ENCODE assay signal across 1 cellular context in the genomic region with DNA sequence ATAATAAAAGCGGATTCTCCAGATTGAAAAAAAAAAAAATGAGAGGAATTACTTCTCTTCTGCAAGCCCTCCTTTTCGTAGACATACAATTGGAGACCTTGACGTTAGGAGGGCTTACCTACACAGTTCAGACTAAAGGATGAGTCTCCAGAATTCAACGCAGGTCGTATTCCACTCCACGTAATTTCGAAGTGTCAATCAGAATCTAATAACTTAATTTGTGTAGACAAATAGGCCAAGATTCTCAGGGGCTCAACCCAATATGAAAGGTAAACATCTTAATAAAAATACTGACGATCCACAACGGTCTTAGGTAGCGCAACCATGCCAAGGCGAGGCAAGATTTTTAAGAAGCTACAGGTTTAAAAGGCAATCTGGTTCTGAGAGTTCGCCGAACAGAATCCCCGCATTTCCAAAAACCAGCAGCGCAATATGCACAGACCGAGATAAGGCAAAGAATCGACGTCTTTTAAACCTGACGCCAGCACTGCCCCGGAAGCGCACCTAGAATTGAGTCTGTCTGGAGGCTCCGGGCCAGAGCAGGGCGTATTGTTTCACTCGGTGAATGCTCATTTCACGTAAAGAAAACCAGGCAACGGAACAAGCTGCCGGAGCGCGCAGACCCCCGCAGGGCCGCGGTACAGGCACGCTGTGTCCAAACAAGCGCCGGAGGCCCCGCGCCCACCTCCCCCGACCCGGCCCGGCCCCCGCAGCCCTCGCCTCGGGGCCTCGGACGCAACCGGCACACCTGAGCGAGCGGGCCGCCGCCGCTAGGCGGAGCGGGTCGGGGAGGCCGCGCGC.
TF ChIP-seq lines count a peak whose summit lies in the region.

No MANE protein-coding gene starts in this region.

TF ChIP-seq in K562, 482 proteins besides CTCF, POLR2A, EP300 and RAD21 (continued from another document):
- TF ChIP-seq, protein P1, sequence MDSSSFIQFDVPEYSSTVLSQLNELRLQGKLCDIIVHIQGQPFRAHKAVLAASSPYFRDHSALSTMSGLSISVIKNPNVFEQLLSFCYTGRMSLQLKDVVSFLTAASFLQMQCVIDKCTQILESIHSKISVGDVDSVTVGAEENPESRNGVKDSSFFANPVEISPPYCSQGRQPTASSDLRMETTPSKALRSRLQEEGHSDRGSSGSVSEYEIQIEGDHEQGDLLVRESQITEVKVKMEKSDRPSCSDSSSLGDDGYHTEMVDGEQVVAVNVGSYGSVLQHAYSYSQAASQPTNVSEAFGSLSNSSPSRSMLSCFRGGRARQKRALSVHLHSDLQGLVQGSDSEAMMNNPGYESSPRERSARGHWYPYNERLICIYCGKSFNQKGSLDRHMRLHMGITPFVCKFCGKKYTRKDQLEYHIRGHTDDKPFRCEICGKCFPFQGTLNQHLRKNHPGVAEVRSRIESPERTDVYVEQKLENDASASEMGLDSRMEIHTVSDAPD (CRISPR knock-in tag; IDR thresholded peaks at IDR 0.05): no peak
- TF ChIP-seq ZNF24 (IDR thresholded peaks at IDR 0.05): 0 out of 2 replicates have a peak, but pooled peaks have one; percentile 32
- TF ChIP-seq, protein P2, sequence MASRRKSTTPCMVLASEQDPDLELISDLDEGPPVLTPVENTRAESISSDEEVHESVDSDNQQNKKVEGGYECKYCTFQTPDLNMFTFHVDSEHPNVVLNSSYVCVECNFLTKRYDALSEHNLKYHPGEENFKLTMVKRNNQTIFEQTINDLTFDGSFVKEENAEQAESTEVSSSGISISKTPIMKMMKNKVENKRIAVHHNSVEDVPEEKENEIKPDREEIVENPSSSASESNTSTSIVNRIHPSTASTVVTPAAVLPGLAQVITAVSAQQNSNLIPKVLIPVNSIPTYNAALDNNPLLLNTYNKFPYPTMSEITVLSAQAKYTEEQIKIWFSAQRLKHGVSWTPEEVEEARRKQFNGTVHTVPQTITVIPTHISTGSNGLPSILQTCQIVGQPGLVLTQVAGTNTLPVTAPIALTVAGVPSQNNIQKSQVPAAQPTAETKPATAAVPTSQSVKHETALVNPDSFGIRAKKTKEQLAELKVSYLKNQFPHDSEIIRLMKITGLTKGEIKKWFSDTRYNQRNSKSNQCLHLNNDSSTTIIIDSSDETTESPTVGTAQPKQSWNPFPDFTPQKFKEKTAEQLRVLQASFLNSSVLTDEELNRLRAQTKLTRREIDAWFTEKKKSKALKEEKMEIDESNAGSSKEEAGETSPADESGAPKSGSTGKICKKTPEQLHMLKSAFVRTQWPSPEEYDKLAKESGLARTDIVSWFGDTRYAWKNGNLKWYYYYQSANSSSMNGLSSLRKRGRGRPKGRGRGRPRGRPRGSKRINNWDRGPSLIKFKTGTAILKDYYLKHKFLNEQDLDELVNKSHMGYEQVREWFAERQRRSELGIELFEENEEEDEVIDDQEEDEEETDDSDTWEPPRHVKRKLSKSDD (conservative IDR thresholded peaks at IDR 0.05; ENCODE audit: low read length): no peak
- TF ChIP-seq TCF7 (IDR thresholded peaks at IDR 0.05; ENCODE audit: borderline replicate concordance): peak; percentile 8; the same call in 1 of the 2 replicates
- TF ChIP-seq, protein P3, sequence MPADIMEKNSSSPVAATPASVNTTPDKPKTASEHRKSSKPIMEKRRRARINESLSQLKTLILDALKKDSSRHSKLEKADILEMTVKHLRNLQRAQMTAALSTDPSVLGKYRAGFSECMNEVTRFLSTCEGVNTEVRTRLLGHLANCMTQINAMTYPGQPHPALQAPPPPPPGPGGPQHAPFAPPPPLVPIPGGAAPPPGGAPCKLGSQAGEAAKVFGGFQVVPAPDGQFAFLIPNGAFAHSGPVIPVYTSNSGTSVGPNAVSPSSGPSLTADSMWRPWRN (IDR thresholded peaks at IDR 0.05; ENCODE audit: low read depth): no peak
- peak; percentile 94 for TF ChIP-seq KDM1A (IDR thresholded peaks at IDR 0.05)
- no peak for TF ChIP-seq ZNF57 (CRISPR knock-in tag; IDR thresholded peaks at IDR 0.05)
- TF ChIP-seq XRCC4 (IDR thresholded peaks at IDR 0.05; ENCODE audit: extremely low read depth, insufficient read depth, insufficient read length): no peak
- TF ChIP-seq, protein P4, sequence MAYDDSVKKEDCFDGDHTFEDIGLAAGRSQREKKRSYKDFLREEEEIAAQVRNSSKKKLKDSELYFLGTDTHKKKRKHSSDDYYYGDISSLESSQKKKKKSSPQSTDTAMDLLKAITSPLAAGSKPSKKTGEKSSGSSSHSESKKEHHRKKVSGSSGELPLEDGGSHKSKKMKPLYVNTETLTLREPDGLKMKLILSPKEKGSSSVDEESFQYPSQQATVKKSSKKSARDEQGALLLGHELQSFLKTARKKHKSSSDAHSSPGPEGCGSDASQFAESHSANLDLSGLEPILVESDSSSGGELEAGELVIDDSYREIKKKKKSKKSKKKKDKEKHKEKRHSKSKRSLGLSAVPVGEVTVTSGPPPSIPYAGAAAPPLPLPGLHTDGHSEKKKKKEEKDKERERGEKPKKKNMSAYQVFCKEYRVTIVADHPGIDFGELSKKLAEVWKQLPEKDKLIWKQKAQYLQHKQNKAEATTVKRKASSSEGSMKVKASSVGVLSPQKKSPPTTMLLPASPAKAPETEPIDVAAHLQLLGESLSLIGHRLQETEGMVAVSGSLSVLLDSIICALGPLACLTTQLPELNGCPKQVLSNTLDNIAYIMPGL (CRISPR knock-in tag; IDR thresholded peaks at IDR 0.05): peak; percentile 61
- TF ChIP-seq HLTF (IDR thresholded peaks at IDR 0.05): no peak
- TF ChIP-seq HMGN3 (IDR thresholded peaks at IDR 0.05; ENCODE audit: borderline replicate concordance, extremely low read depth, insufficient read length, low read depth, low read length): no peak
- no peak for TF ChIP-seq CHD2 (IDR thresholded peaks at IDR 0.05; ENCODE audit: low read depth, low read length)
- TF ChIP-seq, protein P5, sequence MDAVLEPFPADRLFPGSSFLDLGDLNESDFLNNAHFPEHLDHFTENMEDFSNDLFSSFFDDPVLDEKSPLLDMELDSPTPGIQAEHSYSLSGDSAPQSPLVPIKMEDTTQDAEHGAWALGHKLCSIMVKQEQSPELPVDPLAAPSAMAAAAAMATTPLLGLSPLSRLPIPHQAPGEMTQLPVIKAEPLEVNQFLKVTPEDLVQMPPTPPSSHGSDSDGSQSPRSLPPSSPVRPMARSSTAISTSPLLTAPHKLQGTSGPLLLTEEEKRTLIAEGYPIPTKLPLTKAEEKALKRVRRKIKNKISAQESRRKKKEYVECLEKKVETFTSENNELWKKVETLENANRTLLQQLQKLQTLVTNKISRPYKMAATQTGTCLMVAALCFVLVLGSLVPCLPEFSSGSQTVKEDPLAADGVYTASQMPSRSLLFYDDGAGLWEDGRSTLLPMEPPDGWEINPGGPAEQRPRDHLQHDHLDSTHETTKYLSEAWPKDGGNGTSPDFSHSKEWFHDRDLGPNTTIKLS (IDR thresholded peaks at IDR 0.05; ENCODE audit: borderline replicate concordance, low read depth): no peak
- TF ChIP-seq GTF2A2 (tag; IDR thresholded peaks at IDR 0.05): no peak; the same call in 1 of the 2 replicates
- no peak for TF ChIP-seq CBX8 (IDR thresholded peaks at IDR 0.05; ENCODE audit: borderline replicate concordance, extremely low read depth, low read depth, low read length, poor library complexity, severe bottlenecking)
- TF ChIP-seq, protein P6, sequence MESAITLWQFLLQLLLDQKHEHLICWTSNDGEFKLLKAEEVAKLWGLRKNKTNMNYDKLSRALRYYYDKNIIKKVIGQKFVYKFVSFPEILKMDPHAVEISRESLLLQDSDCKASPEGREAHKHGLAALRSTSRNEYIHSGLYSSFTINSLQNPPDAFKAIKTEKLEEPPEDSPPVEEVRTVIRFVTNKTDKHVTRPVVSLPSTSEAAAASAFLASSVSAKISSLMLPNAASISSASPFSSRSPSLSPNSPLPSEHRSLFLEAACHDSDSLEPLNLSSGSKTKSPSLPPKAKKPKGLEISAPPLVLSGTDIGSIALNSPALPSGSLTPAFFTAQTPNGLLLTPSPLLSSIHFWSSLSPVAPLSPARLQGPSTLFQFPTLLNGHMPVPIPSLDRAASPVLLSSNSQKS (CRISPR knock-in tag; IDR thresholded peaks at IDR 0.05): no peak
- no peak for TF ChIP-seq NRF1 (conservative IDR thresholded peaks at IDR 0.05 in 1 of 2, IDR thresholded peaks at IDR 0.05 in 1 of 2)
- TF ChIP-seq BACH1 (tag; IDR thresholded peaks at IDR 0.05): no peak
- TF ChIP-seq NELFE (IDR thresholded peaks at IDR 0.05; ENCODE audit: insufficient read depth, insufficient read length): no peak
- TF ChIP-seq MCM3 (IDR thresholded peaks at IDR 0.05): no peak
- TF ChIP-seq ZC3H11A (IDR thresholded peaks at IDR 0.05; ENCODE audit: low read depth, low read length): no peak
- no peak for TF ChIP-seq JUN (IDR thresholded peaks at IDR 0.05; ENCODE audit: borderline replicate concordance, low read depth, low read length)
- TF ChIP-seq JUN (CRISPR knock-in tag; IDR thresholded peaks at IDR 0.05; ENCODE audit: borderline replicate concordance): no peak
- TF ChIP-seq ZNF140 (CRISPR knock-in tag; IDR thresholded peaks at IDR 0.05): no peak
- no peak for TF ChIP-seq MTA1 (IDR thresholded peaks at IDR 0.05; ENCODE audit: borderline replicate concordance)
- peak; percentile 81 for TF ChIP-seq HDAC2 (IDR thresholded peaks at IDR 0.05)
- TF ChIP-seq, protein P7, sequence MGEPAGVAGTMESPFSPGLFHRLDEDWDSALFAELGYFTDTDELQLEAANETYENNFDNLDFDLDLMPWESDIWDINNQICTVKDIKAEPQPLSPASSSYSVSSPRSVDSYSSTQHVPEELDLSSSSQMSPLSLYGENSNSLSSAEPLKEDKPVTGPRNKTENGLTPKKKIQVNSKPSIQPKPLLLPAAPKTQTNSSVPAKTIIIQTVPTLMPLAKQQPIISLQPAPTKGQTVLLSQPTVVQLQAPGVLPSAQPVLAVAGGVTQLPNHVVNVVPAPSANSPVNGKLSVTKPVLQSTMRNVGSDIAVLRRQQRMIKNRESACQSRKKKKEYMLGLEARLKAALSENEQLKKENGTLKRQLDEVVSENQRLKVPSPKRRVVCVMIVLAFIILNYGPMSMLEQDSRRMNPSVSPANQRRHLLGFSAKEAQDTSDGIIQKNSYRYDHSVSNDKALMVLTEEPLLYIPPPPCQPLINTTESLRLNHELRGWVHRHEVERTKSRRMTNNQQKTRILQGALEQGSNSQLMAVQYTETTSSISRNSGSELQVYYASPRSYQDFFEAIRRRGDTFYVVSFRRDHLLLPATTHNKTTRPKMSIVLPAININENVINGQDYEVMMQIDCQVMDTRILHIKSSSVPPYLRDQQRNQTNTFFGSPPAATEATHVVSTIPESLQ (CRISPR knock-in tag; IDR thresholded peaks at IDR 0.05): no peak; the same call in 1 of the 2 replicates
- no peak for TF ChIP-seq ZFP1 (CRISPR knock-in tag; IDR thresholded peaks at IDR 0.05)
- TF ChIP-seq, protein P8, sequence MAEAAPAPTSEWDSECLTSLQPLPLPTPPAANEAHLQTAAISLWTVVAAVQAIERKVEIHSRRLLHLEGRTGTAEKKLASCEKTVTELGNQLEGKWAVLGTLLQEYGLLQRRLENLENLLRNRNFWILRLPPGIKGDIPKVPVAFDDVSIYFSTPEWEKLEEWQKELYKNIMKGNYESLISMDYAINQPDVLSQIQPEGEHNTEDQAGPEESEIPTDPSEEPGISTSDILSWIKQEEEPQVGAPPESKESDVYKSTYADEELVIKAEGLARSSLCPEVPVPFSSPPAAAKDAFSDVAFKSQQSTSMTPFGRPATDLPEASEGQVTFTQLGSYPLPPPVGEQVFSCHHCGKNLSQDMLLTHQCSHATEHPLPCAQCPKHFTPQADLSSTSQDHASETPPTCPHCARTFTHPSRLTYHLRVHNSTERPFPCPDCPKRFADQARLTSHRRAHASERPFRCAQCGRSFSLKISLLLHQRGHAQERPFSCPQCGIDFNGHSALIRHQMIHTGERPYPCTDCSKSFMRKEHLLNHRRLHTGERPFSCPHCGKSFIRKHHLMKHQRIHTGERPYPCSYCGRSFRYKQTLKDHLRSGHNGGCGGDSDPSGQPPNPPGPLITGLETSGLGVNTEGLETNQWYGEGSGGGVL (CRISPR knock-in tag; IDR thresholded peaks at IDR 0.05): no peak
- no peak for TF ChIP-seq POLR3G (IDR thresholded peaks at IDR 0.05; ENCODE audit: extremely low read depth, insufficient read length, insufficient replicate concordance)
